ENCODE assay signal across 19 cellular contexts in genomic region chr9:133838859-133839507, GRCh38.
DNase-seq lines count a peak whose midpoint lies in the region; ATAC-seq, FAIRE-seq and TF ChIP-seq lines count a peak whose summit lies in the region.
"Had no signal": no experiment of that assay in that cellular context is flagged by ENCODE, and none has a peak within 500 bp of the region (broad histone marks: within the 10 kb centered on the region; RNA-seq: fewer than 3 reads in every experiment).

No MANE protein-coding gene starts in this region.

- no peak overlapping the region for H2AFZ ChIP-seq in neural progenitor cell (replicated peaks)
- H2AFZ ChIP-seq: GM23248 had no signal

- no peak for ATAC-seq in pancreas
- ATAC-seq: GM12878 had no signal

- H3K4me1 Mint-ChIP-seq in endothelial cell (ENCODE audit: unreplicated experiment) (peaks cover 42% of the 10 kb centered on the region), neural progenitor cell (peaks cover 67% of the 10 kb centered on the region)
- H3K4me1 Mint-ChIP-seq: CD4-positive, CD25-positive, alpha-beta regulatory T cell had no signal

- no peak overlapping the region for H3K9ac ChIP-seq in neural progenitor cell
- H3K9ac ChIP-seq: BLaER1 treated with 17β-estradiol and CSF1 and Interleukin-3, amounts not matched to agents 10 nM and 100 nM; GM23248 had no signal

- peaks cover 26% of the 10 kb centered on the region for H3F3A ChIP-seq in neural progenitor cell (ENCODE audit: low read depth)

- no peaks in the 10 kb centered on the region for H3K4me1 ChIP-seq in HEK293 (ENCODE audit: control insufficient read depth, insufficient read depth, low read length)
- H3K4me1 ChIP-seq in neural progenitor cell, result peaks cover 66% of the 10 kb centered on the region
- peaks cover 0 to 24% (median 0%) of the 10 kb centered on the region in 4 donors for H3K4me1 ChIP-seq in Peyer's patch
- H3K4me1 ChIP-seq in pancreas, result no peaks in the 10 kb centered on the region

- H3K9me3 Mint-ChIP-seq in endothelial cell (ENCODE audit: unreplicated experiment) (no peaks in the 10 kb centered on the region), neural progenitor cell (no peaks in the 10 kb centered on the region)
- H3K9me3 Mint-ChIP-seq: CD4-positive, CD25-positive, alpha-beta regulatory T cell; HFFc6 had no signal

- no peak overlapping the region for H3K4me3 ChIP-seq in HEK293 (ENCODE audit: low read depth, low read length)
- H3K4me3 ChIP-seq in neural progenitor cell, result no peak overlapping the region
- H3K4me3 ChIP-seq in Peyer's patch, result no peak overlapping the region
- H3K4me3 ChIP-seq in pancreas, result no peak overlapping the region
- H3K4me3 ChIP-seq: BLaER1 treated with 17β-estradiol and CSF1 and Interleukin-3, amounts not matched to agents 10 nM and 100 nM; GM12878; GM23248; HAP-1 had no signal

- H3K4me2 ChIP-seq in neural progenitor cell, result no peak overlapping the region

- FAIRE-seq in H54 (lab: Jason Lieb, UNC), result no peak
- FAIRE-seq in pancreas (lab: Jason Lieb, UNC), result no peak
- FAIRE-seq: GM12878, GM18507 had no signal

- H3K79me2 ChIP-seq in neural progenitor cell (ENCODE audit: low read depth), result peaks cover 30% of the 10 kb centered on the region

- H3K36me3 Mint-ChIP-seq in endothelial cell (ENCODE audit: low read depth, unreplicated experiment) (peaks cover 4% of the 10 kb centered on the region), neural progenitor cell (peaks cover 2% of the 10 kb centered on the region)
- H3K36me3 Mint-ChIP-seq: CD4-positive, CD25-positive, alpha-beta regulatory T cell had no signal

- POLR2A ChIA-PET in HEK293 (lab: Yijun Ruan, JAX), result no interaction called here
- POLR2A ChIA-PET in RWPE1 (lab: Yijun Ruan, JAX; ENCODE audit: low non-redundant PET), result no interaction called here

- CTCF ChIA-PET in HEK293 (lab: Yijun Ruan, JAX), result interaction anchor here (1.4 kb wide), 1 partner anchor 97 kb away, joined by 5 read pairs; no protein-coding TSS in a partner anchor
- CTCF ChIA-PET in RWPE1 (lab: Yijun Ruan, JAX), result no interaction called here

- 98 to 100% methylated on average over 4 to 5 of the region's 5 CpGs for WGBS in pancreas, 2 donors

- H3K27ac ChIP-seq in HEK293 (ENCODE audit: extremely low read depth, low read depth, low read length) (no peak overlapping the region), RWPE1 (peak overlapping the region; percentile 58), neural progenitor cell (no peak overlapping the region), Peyer's patch (no peak overlapping the region), pancreas (no peak overlapping the region)
- H3K27ac ChIP-seq: BLaER1 treated with 17β-estradiol and CSF1 and Interleukin-3, amounts not matched to agents 10 nM and 100 nM; GM23248 had no signal

- TF ChIP-seq CTCF in HEK293 (tag by site-specific recombination; IDR thresholded peaks at IDR 0.05) (no peak), RWPE1 (conservative IDR thresholded peaks at IDR 0.05; ENCODE audit: low read depth) (no peak), endothelial cell (IDR thresholded peaks at IDR 0.05; ENCODE audit: unreplicated experiment) (no peak), neural progenitor cell (IDR thresholded peaks at IDR 0.05) (no peak), Peyer's patch (IDR thresholded peaks at IDR 0.05) (no peak), pancreas (IDR thresholded peaks at IDR 0.05) (no peak)

- peaks cover 89% of the 10 kb centered on the region for H4K20me1 ChIP-seq in neural progenitor cell (ENCODE audit: low read depth)

- H3K36me3 ChIP-seq in HEK293 (ENCODE audit: control insufficient read depth in 2 of 2, insufficient read depth in 1 of 2, low read length in 2 of 2), result no peaks in the 10 kb centered on the region
- H3K36me3 ChIP-seq in neural progenitor cell, result no peaks in the 10 kb centered on the region
- no peaks in the 10 kb centered on the region for H3K36me3 ChIP-seq in Peyer's patch
- H3K36me3 ChIP-seq in pancreas, result no peaks in the 10 kb centered on the region
- H3K36me3 ChIP-seq: HAP-1 had no signal

- H3K4me3 Mint-ChIP-seq in endothelial cell (ENCODE audit: unreplicated experiment) (no peak overlapping the region), neural progenitor cell (no peak overlapping the region)
- H3K4me3 Mint-ChIP-seq: CD4-positive, CD25-positive, alpha-beta regulatory T cell; HFFc6 had no signal

- H3K9me3 ChIP-seq in HEK293 (ENCODE audit: control insufficient read depth, insufficient read depth, low read depth, low read length) (no peaks in the 10 kb centered on the region), neural progenitor cell (ENCODE audit: low read depth) (no peaks in the 10 kb centered on the region), Peyer's patch (no peaks in the 10 kb centered on the region), pancreas (no peaks in the 10 kb centered on the region)
- H3K9me3 ChIP-seq: BLaER1 treated with 17β-estradiol and CSF1 and Interleukin-3, amounts not matched to agents 10 nM and 100 nM; HAP-1 had no signal

- H3K27me3 ChIP-seq in neural progenitor cell, result no peaks in the 10 kb centered on the region
- H3K27me3 ChIP-seq in Peyer's patch, result no peaks in the 10 kb centered on the region
- H3K27me3 ChIP-seq in pancreas, result no peaks in the 10 kb centered on the region
- H3K27me3 ChIP-seq: BLaER1 treated with 17β-estradiol and CSF1 and Interleukin-3, amounts not matched to agents 10 nM and 100 nM had no signal

- TF ChIP-seq POLR2A in H54 (IDR thresholded peaks at IDR 0.05; ENCODE audit: low read depth, low read length) (no peak), Peyer's patch (IDR thresholded peaks at IDR 0.05) (no peak)

- DNase-seq in RWPE1 (ENCODE audit: low spot score) (no peak), endothelial cell (ENCODE audit: low spot score) (no peak), neural progenitor cell (ENCODE audit: low spot score) (no peak), H54 (ENCODE audit: insufficient read length, low spot score) (no peak), Peyer's patch (no peak), pancreas (no peak), activated gamma-delta T cell (lab: John Stamatoyannopoulos, UW) (no peak)
- DNase-seq: ACHN; Calu3; CD4-positive, CD25-positive, alpha-beta regulatory T cell; DMS 273 treated with DMSO at 0.1 percent for 48 hours; DMS79 had no signal

- H3K27me3 Mint-ChIP-seq in endothelial cell (ENCODE audit: unreplicated experiment), result peaks cover 12% of the 10 kb centered on the region
- H3K27me3 Mint-ChIP-seq in neural progenitor cell (ENCODE audit: insufficient read depth, low read depth), result peaks cover 8% of the 10 kb centered on the region
- H3K27me3 Mint-ChIP-seq: CD4-positive, CD25-positive, alpha-beta regulatory T cell had no signal

- intact Hi-C loops in pancreas (cut with DNase I), result no loop called here

- H3K27ac Mint-ChIP-seq in endothelial cell (ENCODE audit: unreplicated experiment), result peak overlapping the region; percentile 74
- peak overlapping the region; percentile 4 for H3K27ac Mint-ChIP-seq in neural progenitor cell
- H3K27ac Mint-ChIP-seq: CD4-positive, CD25-positive, alpha-beta regulatory T cell; HFFc6 had no signal

TF ChIP-seq in HEK293, 187 proteins besides CTCF, POLR2A, EP300 and RAD21:
- TF ChIP-seq ZNF366 (tag by site-specific recombination; conservative IDR thresholded peaks at IDR 0.05), result peak; percentile 57
- TF ChIP-seq ZBTB7A (tag by site-specific recombination; IDR thresholded peaks at IDR 0.05; ENCODE audit: low read depth), result no peak
- TF ChIP-seq ZFHX2 (tag by site-specific recombination; conservative IDR thresholded peaks at IDR 0.05), result peak; percentile 87
- TF ChIP-seq ZNF174 (tag by site-specific recombination; IDR thresholded peaks at IDR 0.05), result no peak
- TF ChIP-seq ZNF175 (tag by site-specific recombination; IDR thresholded peaks at IDR 0.05), result 0 out of 2 replicates have a peak, but pooled peaks have one; percentile 71
- no peak for TF ChIP-seq ZNF585B (tag by site-specific recombination; IDR thresholded peaks at IDR 0.05)
- no peak for TF ChIP-seq ZFP3 (tag by site-specific recombination; IDR thresholded peaks at IDR 0.05; ENCODE audit: low read depth)
- peak; percentile 51 for TF ChIP-seq ZBTB17 (tag by site-specific recombination; IDR thresholded peaks at IDR 0.05)
- TF ChIP-seq EGR2 (tag by site-specific recombination; IDR thresholded peaks at IDR 0.05; ENCODE audit: low read depth), result peak; percentile 88
